Comparison of ENCODE assay signal across 10 cellular contexts in genomic region chr19:15324791-15325519, GRCh38. TPM values are rescaled to one million over a fixed set of nuclear protein-coding genes. Genes with fewer than 3 reads are reported as not detected.
DNase-seq lines count a peak whose midpoint lies in the region; ATAC-seq and TF ChIP-seq lines count a peak whose summit lies in the region.
"Had no signal": no experiment of that assay in that cellular context is flagged by ENCODE, and none has a peak within 500 bp of the region (broad histone marks: within the 10 kb centered on the region; RNA-seq: fewer than 3 reads in every experiment).

No MANE protein-coding gene starts in this region.

- H3K9ac ChIP-seq in HUES6 (ENCODE audit: low read length) (peak overlapping the region; percentile 17), duodenal mucosa (ENCODE audit: low read depth in 1 of 2, low read length in 2 of 2) (peak overlapping the region; percentile 15 to 33)

- H3K4me3 ChIP-seq in HUES6 (ENCODE audit: low read depth, low read length) (no peak overlapping the region), duodenal mucosa (ENCODE audit: low read depth in 1 of 2, low read length in 2 of 2) (peak overlapping the region in 1 of 2 donors; percentile 30), Caco-2 (ENCODE audit: low read depth, low read length) (no peak overlapping the region), SJCRH30 (no peak overlapping the region)
- H3K4me3 ChIP-seq: dorsolateral prefrontal cortex had no signal

- no peaks in the 10 kb centered on the region for H3K9me3 ChIP-seq in HUES6 (ENCODE audit: control insufficient read depth, insufficient read depth, low read depth, low read length)
- H3K9me3 ChIP-seq in duodenal mucosa (ENCODE audit: control insufficient read depth in 1 of 2, low read length in 2 of 2) = no peaks in the 10 kb centered on the region
- peaks cover 2% of the 10 kb centered on the region; the same call in 1 of the 2 replicates for H3K9me3 ChIP-seq in Caco-2
- H3K9me3 ChIP-seq in SJCRH30 (replicated peaks) = no peaks in the 10 kb centered on the region

- H3K36me3 Mint-ChIP-seq in naive thymus-derived CD8-positive, alpha-beta T cell = peaks cover 0 to 10% (median 0%) of the 10 kb centered on the region in 3 donors
- H3K36me3 Mint-ChIP-seq in Caco-2 (ENCODE audit: insufficient read depth, unreplicated experiment) = peaks cover 44% of the 10 kb centered on the region

- peak overlapping the region; percentile 28 to 88 (median 68) for H3K27ac Mint-ChIP-seq in naive thymus-derived CD8-positive, alpha-beta T cell
- no peak overlapping the region for H3K27ac Mint-ChIP-seq in Caco-2 (ENCODE audit: unreplicated experiment)

- POLR2A ChIA-PET in naive thymus-derived CD8-positive, alpha-beta T cell (lab: Charles Lee) = interaction anchor here (1.2 to 1.3 kb wide), 3 partner anchors 8 to 108 kb away, joined by 3 to 9 read pairs (median 3); no protein-coding TSS in a partner anchor
- POLR2A ChIA-PET in Caco-2 (lab: Charles Lee) = interaction anchor here (1.3 kb wide), 1 partner anchor 55 kb away, joined by 3 read pairs; the partner anchor contains the start of gene AKAP8

- peak; percentile 49 to 70 for ATAC-seq in naive thymus-derived CD8-positive, alpha-beta T cell

- DNase-seq in naive thymus-derived CD8-positive, alpha-beta T cell = peak in 2 of 10 donors; percentile 29 to 32
- no peak for DNase-seq in NCI-H2029 treated with DMSO at 0.1 percent for 48 hours (lab: John Stamatoyannopoulos, UW)
- DNase-seq in NCI-H2081 (lab: John Stamatoyannopoulos, UW) = no peak
- no peak for DNase-seq in Caco-2
- DNase-seq in SJCRH30 = no peak
- DNase-seq: dorsolateral prefrontal cortex, EL had no signal

- H3K27ac ChIP-seq in 22Rv1 (peak overlapping the region; percentile 53), HUES6 (ENCODE audit: low read depth, low read length) (no peak overlapping the region), duodenal mucosa (ENCODE audit: low read depth, low read length) (peak overlapping the region; percentile 11), SJCRH30 (no peak overlapping the region)

- no peaks in the 10 kb centered on the region for H3K27me3 ChIP-seq in HUES6 (ENCODE audit: control insufficient read depth, insufficient read depth, low read length)
- H3K27me3 ChIP-seq in duodenal mucosa (ENCODE audit: control insufficient read depth in 1 of 2, insufficient read depth in 2 of 2, low read length in 2 of 2) = no peaks in the 10 kb centered on the region
- no peaks in the 10 kb centered on the region for H3K27me3 ChIP-seq in Caco-2 (replicated peaks; ENCODE audit: control insufficient read depth, insufficient read depth, low read length)
- no peaks in the 10 kb centered on the region for H3K27me3 ChIP-seq in SJCRH30
- H3K27me3 ChIP-seq: dorsolateral prefrontal cortex had no signal

- no peak for TF ChIP-seq CTCF in 22Rv1 (IDR thresholded peaks at IDR 0.05)
- TF ChIP-seq CTCF in Caco-2 (IDR thresholded peaks at IDR 0.05; ENCODE audit: insufficient read depth in 1 of 2, low read depth in 1 of 2, low read length in 1 of 2, severe bottlenecking in 1 of 2, unreplicated experiment in 1 of 2) = no peak

- CTCF ChIA-PET in Caco-2 (lab: Charles Lee) = no interaction called here

- no peaks in the 10 kb centered on the region for H3K36me3 ChIP-seq in HUES6 (ENCODE audit: control insufficient read depth, insufficient read depth, low read length)
- no peaks in the 10 kb centered on the region for H3K36me3 ChIP-seq in duodenal mucosa (ENCODE audit: control insufficient read depth in 1 of 2, insufficient read depth in 2 of 2, low read length in 2 of 2)
- H3K36me3 ChIP-seq in Caco-2 (ENCODE audit: control insufficient read depth, insufficient read depth, low read length) = no peaks in the 10 kb centered on the region
- H3K36me3 ChIP-seq in SJCRH30 = no peaks in the 10 kb centered on the region

- H3K27me3 Mint-ChIP-seq in naive thymus-derived CD8-positive, alpha-beta T cell = no peaks in the 10 kb centered on the region
- no peaks in the 10 kb centered on the region for H3K27me3 Mint-ChIP-seq in Caco-2 (ENCODE audit: insufficient read depth, unreplicated experiment)

- peaks cover 60 to 95% (median 90%) of the 10 kb centered on the region in 4 donors for H3K4me1 Mint-ChIP-seq in naive thymus-derived CD8-positive, alpha-beta T cell
- H3K4me1 Mint-ChIP-seq in Caco-2 (ENCODE audit: low read depth, unreplicated experiment) = peaks cover 55% of the 10 kb centered on the region

- H3K9me3 Mint-ChIP-seq in naive thymus-derived CD8-positive, alpha-beta T cell = no peaks in the 10 kb centered on the region
- no peaks in the 10 kb centered on the region for H3K9me3 Mint-ChIP-seq in Caco-2 (ENCODE audit: unreplicated experiment)

- peaks cover 23% of the 10 kb centered on the region for H3K4me1 ChIP-seq in HUES6 (ENCODE audit: control insufficient read depth, insufficient read depth, low read length)
- H3K4me1 ChIP-seq in duodenal mucosa (ENCODE audit: control insufficient read depth in 1 of 2, insufficient read depth in 2 of 2, low read length in 2 of 2) = peaks cover 63 to 67% of the 10 kb centered on the region in 2 donors
- peaks cover 50% of the 10 kb centered on the region for H3K4me1 ChIP-seq in Caco-2
- H3K4me1 ChIP-seq in SJCRH30 = peaks cover 5% of the 10 kb centered on the region

- BruUV-seq in Caco-2 (replicated peaks; lab: Mats Ljungman, UMichigan) = no TSS peak

- intact Hi-C loops in Caco-2 (cut with micrococcal nuclease; ENCODE audit: unreplicated experiment) = loop anchor here (5.0 kb wide), 1 partner anchor 58 kb away; no protein-coding TSS in a partner anchor

- peak overlapping the region; percentile 52 to 86 (median 80) for H3K4me3 Mint-ChIP-seq in naive thymus-derived CD8-positive, alpha-beta T cell
- H3K4me3 Mint-ChIP-seq in Caco-2 (ENCODE audit: unreplicated experiment) = no peak overlapping the region

RNA-seq across cellular contexts. Expression of gene BRD4, which starts 7.4 kb away (rescaled TPM):
- 100 to 1,000 TPM; 172 to 180 TPM for total RNA-seq in naive thymus-derived CD8-positive, alpha-beta T cell
- 10 to 100 TPM; 10.6 to 37.2 (median 11.5) TPM for polyA plus RNA-seq in naive thymus-derived CD8-positive, alpha-beta T cell
- total RNA-seq in Caco-2 (2022) = 154 and 170 TPM in 2 replicates
- total RNA-seq in SJCRH30 (2014; rRNA removed; shearing (Covaris generic)) = 48.6 and 50.4 TPM in 2 replicates

RNA-seq across cellular contexts. Expression of gene AKAP8, which starts 54.6 kb away (rescaled TPM):
- total RNA-seq in naive thymus-derived CD8-positive, alpha-beta T cell = 10 to 100 TPM; 74.2 to 86.9 TPM
- polyA plus RNA-seq in naive thymus-derived CD8-positive, alpha-beta T cell = 10 to 100 TPM; 12.8 to 16.7 (median 14.2) TPM
- total RNA-seq in Caco-2 (2022) = 53.5 and 53.7 TPM in 2 replicates
- total RNA-seq in SJCRH30 (2014; rRNA removed; shearing (Covaris generic)) = 26.9 and 28.1 TPM in 2 replicates

Comparison
In these comparisons a context has a peak if more than half of its experiments do, and no peak if none do; other contexts are left out.
1. H3K27ac ChIP-seq: peak in 22Rv1 (single experiment) and duodenal mucosa (single experiment); none in HUES6 (single experiment) and SJCRH30 (single experiment).